Comparison of ENCODE assay signal across 8 cellular contexts in the genomic region with DNA sequence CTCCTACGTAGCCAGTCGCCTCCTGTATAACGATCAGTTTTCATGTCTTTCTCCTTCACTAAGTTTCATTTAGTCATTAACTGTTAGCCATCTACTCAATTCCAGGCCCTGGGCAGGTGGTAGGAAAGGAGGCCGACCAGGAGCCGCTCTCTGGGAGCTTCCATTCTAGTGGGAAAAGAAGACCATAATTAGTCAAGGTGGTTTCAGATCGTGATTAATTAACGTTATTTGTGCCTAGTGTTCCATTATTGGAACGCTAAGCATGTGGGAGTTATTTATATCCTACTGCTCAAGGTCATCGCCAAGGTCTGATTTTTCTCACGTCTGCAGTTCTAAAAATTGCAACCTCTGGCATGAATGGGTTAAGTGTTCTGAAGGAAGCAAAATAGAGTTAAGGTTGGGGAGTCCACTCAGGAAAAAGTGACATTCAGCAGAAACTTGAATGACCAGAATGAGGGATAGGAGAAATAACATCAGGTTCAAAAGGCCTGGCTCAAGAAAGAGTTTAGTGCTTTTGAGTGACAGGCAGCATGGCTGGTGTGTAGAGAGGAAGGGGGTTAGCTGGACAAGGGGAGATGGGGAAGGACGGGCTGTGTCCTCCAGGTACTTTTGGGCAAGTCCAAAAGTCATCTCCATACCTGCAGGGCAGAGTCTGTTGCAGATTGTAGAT. TPM values are rescaled to one million over a fixed set of nuclear protein-coding genes. Genes with fewer than 3 reads are reported as not detected.
A peak's percentile ranks its signal among the peaks of the same experiment; 100 is the strongest.
DNase-seq lines count a peak whose midpoint lies in the region; ATAC-seq, FAIRE-seq and TF ChIP-seq lines count a peak whose summit lies in the region.

No MANE protein-coding gene starts in this region.

- H3K4me2 ChIP-seq in A549: peak overlapping the region; percentile 87

- ATAC-seq in A549: no peak

- DNase-seq in A549 (ENCODE audit: low read depth in 1 of 2, low spot score in 1 of 2): no peak
- DNase-seq in HT-29 (ENCODE audit: low spot score): peak; percentile 39
- no peak for DNase-seq in brain microvascular endothelial cell
- DNase-seq in mesenteric fat pad (ENCODE audit: low spot score): no peak
- DNase-seq in putamen (ENCODE audit: low spot score): no peak
- DNase-seq in LoVo (ENCODE audit: low spot score): no peak
- no peak for DNase-seq in NCI-H510A (lab: John Stamatoyannopoulos, UW)

- no peak for TF ChIP-seq EP300 in A549 (IDR thresholded peaks at IDR 0.05)

- TF ChIP-seq POLR2A in A549 (IDR thresholded peaks at IDR 0.05; ENCODE audit: low read length): no peak

- FAIRE-seq in A549 (lab: Jason Lieb, UNC): no peak

- no peak for TF ChIP-seq CTCF in A549 (IDR thresholded peaks at IDR 0.05)
- no peak for TF ChIP-seq CTCF in brain microvascular endothelial cell (IDR thresholded peaks at IDR 0.05; ENCODE audit: low read depth, low read length, missing control alignments)

- no peaks in the 10 kb centered on the region for H3K27me3 ChIP-seq in brain microvascular endothelial cell (replicated peaks)

- H3K9me3 ChIP-seq in A549 (no peaks in the 10 kb centered on the region), mesodermal cell (ENCODE audit: control insufficient read depth, low read length) (no peaks in the 10 kb centered on the region)

- peak overlapping the region; percentile 86 for H3K4me3 ChIP-seq in A549
- peak overlapping the region; percentile 79 for H3K4me3 ChIP-seq in brain microvascular endothelial cell (ENCODE audit: low read depth, low read length)
- peak overlapping the region; percentile 64 for H3K4me3 ChIP-seq in mesodermal cell (ENCODE audit: extremely low read depth, insufficient read depth, low read length, poor library complexity, severe bottlenecking)

- CTCF ChIA-PET in A549 (lab: Yijun Ruan, JAX): interaction anchor here (0.5 to 3.0 kb wide), 12 partner anchors 8 to 1428 kb away, joined by 3 to 10 read pairs (median 3); no protein-coding TSS in a partner anchor

- no peak for TF ChIP-seq RAD21 in A549 (conservative IDR thresholded peaks at IDR 0.05 in 1 of 2, IDR thresholded peaks at IDR 0.05 in 1 of 2)

- in situ Hi-C loops in brain microvascular endothelial cell (cut with HindIII; ENCODE audit: low pct_ligation_motif_present, low sequenced_read_pairs): no loop called here

- H3K4me1 ChIP-seq in A549 (peaks cover 19% of the 10 kb centered on the region), mesodermal cell (ENCODE audit: control insufficient read depth, insufficient read depth, low read length, poor library complexity, severe bottlenecking) (no peaks in the 10 kb centered on the region)

- H3K27ac ChIP-seq in A549: peak overlapping the region; percentile 96 to 99
- peak overlapping the region; percentile 79 for H3K27ac ChIP-seq in brain microvascular endothelial cell
- H3K27ac ChIP-seq in mesodermal cell (ENCODE audit: low read depth, low read length, severe bottlenecking): peak overlapping the region; percentile 86

- peaks cover 2% of the 10 kb centered on the region for H3K36me3 ChIP-seq in brain microvascular endothelial cell (replicated peaks)
- H3K36me3 ChIP-seq in mesodermal cell (ENCODE audit: control insufficient read depth, insufficient read depth, low read length): peaks cover 23% of the 10 kb centered on the region

- 7% methylated on average over 11 of the region's 11 CpGs for WGBS in A549 (ENCODE audit: missing lambda C conversion rate)
- WGBS in mesodermal cell (ENCODE audit: insufficient coverage in 2 of 2), 2 experiments: 25 to 34% methylated on average over 7 of the region's 11 CpGs

- POLR2A ChIA-PET in A549 (lab: Yijun Ruan, JAX): interaction anchor here (0.6 to 2.2 kb wide), 16 partner anchors 8 to 198 kb away, joined by 3 to 15 read pairs (median 5); no protein-coding TSS in a partner anchor

TF ChIP-seq in A549, 52 proteins besides CTCF, POLR2A, EP300 and RAD21:
- no peak for TF ChIP-seq EHMT2 (IDR thresholded peaks at IDR 0.05; ENCODE audit: low read depth)
- TF ChIP-seq, protein P1, sequence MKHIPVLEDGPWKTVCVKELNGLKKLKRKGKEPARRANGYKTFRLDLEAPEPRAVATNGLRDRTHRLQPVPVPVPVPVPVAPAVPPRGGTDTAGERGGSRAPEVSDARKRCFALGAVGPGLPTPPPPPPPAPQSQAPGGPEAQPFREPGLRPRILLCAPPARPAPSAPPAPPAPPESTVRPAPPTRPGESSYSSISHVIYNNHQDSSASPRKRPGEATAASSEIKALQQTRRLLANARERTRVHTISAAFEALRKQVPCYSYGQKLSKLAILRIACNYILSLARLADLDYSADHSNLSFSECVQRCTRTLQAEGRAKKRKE (CRISPR knock-in tag; IDR thresholded peaks at IDR 0.05; ENCODE audit: low read depth): no peak
- no peak for TF ChIP-seq SREBF2 (IDR thresholded peaks at IDR 0.05)
- no peak for TF ChIP-seq HOXA7 (CRISPR knock-in tag; IDR thresholded peaks at IDR 0.05)
- no peak for TF ChIP-seq CEBPB (IDR thresholded peaks at IDR 0.05)
- no peak for TF ChIP-seq TP53 (CRISPR knock-in tag; IDR thresholded peaks at IDR 0.05)
- TF ChIP-seq, protein P2, sequence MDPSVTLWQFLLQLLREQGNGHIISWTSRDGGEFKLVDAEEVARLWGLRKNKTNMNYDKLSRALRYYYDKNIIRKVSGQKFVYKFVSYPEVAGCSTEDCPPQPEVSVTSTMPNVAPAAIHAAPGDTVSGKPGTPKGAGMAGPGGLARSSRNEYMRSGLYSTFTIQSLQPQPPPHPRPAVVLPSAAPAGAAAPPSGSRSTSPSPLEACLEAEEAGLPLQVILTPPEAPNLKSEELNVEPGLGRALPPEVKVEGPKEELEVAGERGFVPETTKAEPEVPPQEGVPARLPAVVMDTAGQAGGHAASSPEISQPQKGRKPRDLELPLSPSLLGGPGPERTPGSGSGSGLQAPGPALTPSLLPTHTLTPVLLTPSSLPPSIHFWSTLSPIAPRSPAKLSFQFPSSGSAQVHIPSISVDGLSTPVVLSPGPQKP (IDR thresholded peaks at IDR 0.05; ENCODE audit: low read depth, low read length): no peak
- TF ChIP-seq PHF8 (IDR thresholded peaks at IDR 0.05; ENCODE audit: borderline replicate concordance, low read depth): no peak
- TF ChIP-seq ZC3H11A (IDR thresholded peaks at IDR 0.05): no peak
- no peak for TF ChIP-seq NFE2L2 (conservative IDR thresholded peaks at IDR 0.05; ENCODE audit: low read length)
- no peak for TF ChIP-seq HDAC2 (IDR thresholded peaks at IDR 0.05)
- no peak for TF ChIP-seq JUNB (IDR thresholded peaks at IDR 0.05)
- TF ChIP-seq, protein P3, sequence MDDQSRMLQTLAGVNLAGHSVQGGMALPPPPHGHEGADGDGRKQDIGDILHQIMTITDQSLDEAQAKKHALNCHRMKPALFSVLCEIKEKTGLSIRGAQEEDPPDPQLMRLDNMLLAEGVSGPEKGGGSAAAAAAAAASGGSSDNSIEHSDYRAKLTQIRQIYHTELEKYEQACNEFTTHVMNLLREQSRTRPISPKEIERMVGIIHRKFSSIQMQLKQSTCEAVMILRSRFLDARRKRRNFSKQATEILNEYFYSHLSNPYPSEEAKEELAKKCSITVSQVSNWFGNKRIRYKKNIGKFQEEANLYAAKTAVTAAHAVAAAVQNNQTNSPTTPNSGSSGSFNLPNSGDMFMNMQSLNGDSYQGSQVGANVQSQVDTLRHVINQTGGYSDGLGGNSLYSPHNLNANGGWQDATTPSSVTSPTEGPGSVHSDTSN (IDR thresholded peaks at IDR 0.05): no peak
- TF ChIP-seq KDM5A (IDR thresholded peaks at IDR 0.05): no peak
- no peak for TF ChIP-seq FOXS1 (CRISPR knock-in tag; IDR thresholded peaks at IDR 0.05)
- no peak for TF ChIP-seq RARB (CRISPR knock-in tag; IDR thresholded peaks at IDR 0.05)
- no peak for TF ChIP-seq HOXB13 (CRISPR knock-in tag; IDR thresholded peaks at IDR 0.05; ENCODE audit: low read depth)
- TF ChIP-seq, protein P4, sequence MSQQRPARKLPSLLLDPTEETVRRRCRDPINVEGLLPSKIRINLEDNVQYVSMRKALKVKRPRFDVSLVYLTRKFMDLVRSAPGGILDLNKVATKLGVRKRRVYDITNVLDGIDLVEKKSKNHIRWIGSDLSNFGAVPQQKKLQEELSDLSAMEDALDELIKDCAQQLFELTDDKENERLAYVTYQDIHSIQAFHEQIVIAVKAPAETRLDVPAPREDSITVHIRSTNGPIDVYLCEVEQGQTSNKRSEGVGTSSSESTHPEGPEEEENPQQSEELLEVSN (IDR thresholded peaks at IDR 0.05; ENCODE audit: borderline replicate concordance, low read depth): no peak
- no peak for TF ChIP-seq ZFP36 (IDR thresholded peaks at IDR 0.05; ENCODE audit: borderline replicate concordance, partially characterized antibody)

RNA-seq across cellular contexts. Expression of a gene that starts 0.8 kb away (rescaled TPM):
- 5.0 and 7.4 TPM in 2 replicates for polyA plus RNA-seq in A549 (2011; rRNA removed)
- 3.1 and 4.3 TPM in 2 replicates for polyA plus RNA-seq in A549 (2012; cell fraction: cytosol; rRNA removed)
- polyA plus RNA-seq in A549 (2012; cell fraction: nucleus; rRNA removed): 18.0 and 20.7 TPM in 2 replicates
- polyA plus RNA-seq in A549 (2017; fragmentation: RNase III; extraction: RNeasy Plus Mini Kit Qiagen cat#74134 plus additional on column Dnase treatment): 7.9 to 9.5 TPM (median 7.9 TPM) in 3 replicates
- polyA minus RNA-seq in A549 (2011; rRNA and poly(A)+ RNA removed): 10.9 and 20.7 TPM in 2 replicates
- total RNA-seq in HT-29 (2014; rRNA removed; shearing (Covaris generic)): 27.4 and 39.9 TPM in 2 replicates
- polyA plus RNA-seq in mesodermal cell (2013, experiment 1 of 2): 6.8 TPM
- 5.9 TPM for polyA plus RNA-seq in mesodermal cell (2013, experiment 2 of 2)
- total RNA-seq in mesenteric fat pad: 12.7 TPM
